In genomic region chr17:44501866-44502265, GRCh38 we compare ENCODE assay signal across 8 cellular contexts. TPM values are rescaled to one million over a fixed set of nuclear protein-coding genes. Genes with fewer than 3 reads are reported as not detected.
DNase-seq lines count a peak whose midpoint lies in the region; ATAC-seq and TF ChIP-seq lines count a peak whose summit lies in the region.

No MANE protein-coding gene starts in this region.

- H3K27ac ChIP-seq in transverse colon, result peak overlapping the region in 1 of 4 donors; percentile 96

- H3K27me3 ChIP-seq in transverse colon, result no peaks in the 10 kb centered on the region

- no peak for TF ChIP-seq POLR2A in transverse colon (IDR thresholded peaks at IDR 0.05)

- H3K36me3 Mint-ChIP-seq in stimulated activated naive CD8-positive, alpha-beta T cell treated with anti-CD3 and anti-CD28 coated beads, Interleukin-15, Interleukin-2, amounts not matched to agents 100 ng/mL and 50 ng/mL, for 24 hours (ENCODE audit: low read depth), result peaks cover 9% of the 10 kb centered on the region
- H3K36me3 Mint-ChIP-seq in activated naive CD8-positive, alpha-beta T cell, result no peaks in the 10 kb centered on the region

- H3K9me3 Mint-ChIP-seq in stimulated activated naive CD8-positive, alpha-beta T cell treated with anti-CD3 and anti-CD28 coated beads, Interleukin-15, Interleukin-2, amounts not matched to agents 100 ng/mL and 50 ng/mL, for 24 hours, result no peaks in the 10 kb centered on the region
- no peaks in the 10 kb centered on the region for H3K9me3 Mint-ChIP-seq in activated naive CD8-positive, alpha-beta T cell (ENCODE audit: low read depth)

- no peak for DNase-seq in stimulated activated naive CD8-positive, alpha-beta T cell treated with anti-CD3 and anti-CD28 coated beads, Interleukin-15, Interleukin-2, amounts not matched to agents 100 U/mL and 50 U/mL, for 24 hours
- DNase-seq in kidney tubule cell (ENCODE audit: low spot score) (peak; percentile 25), transverse colon (no peak), Ammon's horn (ENCODE audit: low spot score) (no peak), AG08396 (ENCODE audit: low spot score) (no peak)

- H3K27me3 Mint-ChIP-seq in stimulated activated naive CD8-positive, alpha-beta T cell treated with anti-CD3 and anti-CD28 coated beads, Interleukin-15, Interleukin-2, amounts not matched to agents 100 ng/mL and 50 ng/mL, for 24 hours, result no peaks in the 10 kb centered on the region
- peaks cover 1% of the 10 kb centered on the region for H3K27me3 Mint-ChIP-seq in activated naive CD8-positive, alpha-beta T cell

- no peak for TF ChIP-seq CTCF in transverse colon (IDR thresholded peaks at IDR 0.05)

- H3K27ac Mint-ChIP-seq in stimulated activated naive CD8-positive, alpha-beta T cell treated with anti-CD3 and anti-CD28 coated beads, Interleukin-15, Interleukin-2, amounts not matched to agents 100 ng/mL and 50 ng/mL, for 24 hours, result peak overlapping the region; percentile 96
- peak overlapping the region; percentile 95 for H3K27ac Mint-ChIP-seq in activated naive CD8-positive, alpha-beta T cell

- intact Hi-C loops in transverse colon (cut with DNase I; ENCODE audit: low total_unique reads), result no loop called here

- peaks cover 51% of the 10 kb centered on the region for H3K4me1 Mint-ChIP-seq in stimulated activated naive CD8-positive, alpha-beta T cell treated with anti-CD3 and anti-CD28 coated beads, Interleukin-15, Interleukin-2, amounts not matched to agents 100 ng/mL and 50 ng/mL, for 24 hours (ENCODE audit: low read depth)
- H3K4me1 Mint-ChIP-seq in activated naive CD8-positive, alpha-beta T cell (ENCODE audit: low read depth), result peaks cover 52% of the 10 kb centered on the region

- H3K4me3 ChIP-seq in transverse colon, result peak overlapping the region; percentile 46 to 91 (median 82)

- WGBS in transverse colon (ENCODE audit: low coverage in 1 of 2), 2 donors, result 7 to 27% methylated on average over 3 of the region's 3 CpGs

- peak overlapping the region; percentile 98 for H3K4me3 Mint-ChIP-seq in stimulated activated naive CD8-positive, alpha-beta T cell treated with anti-CD3 and anti-CD28 coated beads, Interleukin-15, Interleukin-2, amounts not matched to agents 100 ng/mL and 50 ng/mL, for 24 hours
- peak overlapping the region; percentile 96 for H3K4me3 Mint-ChIP-seq in activated naive CD8-positive, alpha-beta T cell

- ATAC-seq in stimulated activated naive CD8-positive, alpha-beta T cell treated with anti-CD3 and anti-CD28 coated beads, Interleukin-15, Interleukin-2, amounts not matched to agents 100 U/mL and 50 U/mL, for 24 hours, result no peak
- ATAC-seq in esophagus mucosa, result no peak

- H3K36me3 ChIP-seq in transverse colon, result no peaks in the 10 kb centered on the region

- H3K9me3 ChIP-seq in transverse colon, result no peaks in the 10 kb centered on the region

- in situ Hi-C loops in transverse colon (cut with MboI; ENCODE audit: low pct_ligation_motif_present in 1 of 4, low pct_unique_long_range_greater_than_20kb in 1 of 4, low sequenced_read_pairs in 3 of 4), result loop anchor here in 1 of 4 donors (25.0 kb wide), 1 partner anchor 115 kb away; the partner anchor contains the start of gene ITGA2B

- no peak for TF ChIP-seq EP300 in transverse colon (IDR thresholded peaks at IDR 0.05; ENCODE audit: low read depth)

- H3K4me1 ChIP-seq in transverse colon, result peaks cover 4 to 57% (median 31%) of the 10 kb centered on the region in 4 donors

RNA-seq across cellular contexts. Expression of gene GPATCH8, which starts 1.3 kb away (rescaled TPM):
- total RNA-seq in transverse colon, result 10 to 100 TPM; 14.5 to 53.1 (median 31.2) TPM
- total RNA-seq in esophagus mucosa, result 24.7 TPM

RNA-seq across cellular contexts. Expression of gene FZD2, which starts 55.4 kb away (rescaled TPM):
- total RNA-seq in transverse colon, result 1 to 10 TPM in 1 of 4 donors, under 1 TPM in 1, not detected in 2; 0.41 to 1.3 TPM
- total RNA-seq in esophagus mucosa, result 0.60 TPM
